27 cellular contexts compared by ENCODE assay signal in the genomic region with DNA sequence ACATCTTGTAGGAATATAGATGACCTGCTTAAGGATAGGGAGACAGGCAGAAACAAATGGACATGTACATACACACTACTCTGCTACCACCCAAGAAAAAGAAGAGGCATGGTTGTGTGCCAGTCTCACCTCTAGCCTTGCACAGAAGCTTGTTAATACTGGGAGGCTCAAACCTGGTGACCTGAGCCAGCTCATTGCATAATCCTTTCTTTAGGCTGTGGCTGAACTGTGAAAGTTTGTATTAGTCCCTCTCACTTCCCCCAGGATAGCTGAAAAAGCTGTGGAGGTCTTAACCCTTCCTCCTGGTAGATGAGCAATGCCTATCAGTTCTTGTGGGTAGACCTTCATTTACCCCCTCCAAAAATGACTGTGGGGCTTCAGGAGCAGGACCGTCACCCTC. TPM values are rescaled to one million over a fixed set of nuclear protein-coding genes. Genes with fewer than 3 reads are reported as not detected.
"Had no signal": no experiment of that assay in that cellular context is flagged by ENCODE, and none has a peak within 500 bp of the region (broad histone marks: within the 10 kb centered on the region; RNA-seq: fewer than 3 reads in every experiment).

No MANE protein-coding gene starts in this region.

- H3K27me3 ChIP-seq: ascending aorta, foreskin keratinocyte, suprapubic skin, transverse colon, vagina had no signal

- H3K36me3 Mint-ChIP-seq: activated naive CD4-positive, alpha-beta T cell treated with anti-CD3 and anti-CD28 coated beads, Interleukin-2, amount 50 U/mL, for 24 hours had no signal

- ATAC-seq: right cardiac atrium; stimulated activated naive CD8-positive, alpha-beta T cell treated with anti-CD3 and anti-CD28 coated beads, Interleukin-15, amount 100 ng/mL, for 72 hours; T-helper 17 cell had no signal

- H3K4me3 Mint-ChIP-seq: activated naive CD4-positive, alpha-beta T cell treated with anti-CD3 and anti-CD28 coated beads, Interleukin-2, amount 50 U/mL, for 24 hours; dendritic cell treated with granulocyte-macrophage colony-stimulating factor and Interleukin-4, amounts not matched to agents 40 ng/mL and 50 ng/mL, for 4 days; stimulated activated naive CD8-positive, alpha-beta T cell treated with anti-CD3 and anti-CD28 coated beads, Interleukin-15, amount 100 ng/mL, for 72 hours; T-helper 17 cell had no signal

- H3K4me3 ChIP-seq: ascending aorta, left ventricle myocardium inferior, prostate gland, suprapubic skin, transverse colon, vagina had no signal

- H3K27ac Mint-ChIP-seq: activated naive CD4-positive, alpha-beta T cell treated with anti-CD3 and anti-CD28 coated beads, Interleukin-2, amount 50 U/mL, for 24 hours; dendritic cell treated with granulocyte-macrophage colony-stimulating factor and Interleukin-4, amounts not matched to agents 40 ng/mL and 50 ng/mL, for 4 days; stimulated activated naive CD8-positive, alpha-beta T cell treated with anti-CD3 and anti-CD28 coated beads, Interleukin-15, amount 100 ng/mL, for 72 hours; T-helper 17 cell had no signal

- H3K9me3 Mint-ChIP-seq: activated naive CD4-positive, alpha-beta T cell treated with anti-CD3 and anti-CD28 coated beads, Interleukin-2, amount 50 U/mL, for 24 hours; dendritic cell treated with granulocyte-macrophage colony-stimulating factor and Interleukin-4, amounts not matched to agents 40 ng/mL and 50 ng/mL, for 4 days; stimulated activated naive CD8-positive, alpha-beta T cell treated with anti-CD3 and anti-CD28 coated beads, Interleukin-15, amount 100 ng/mL, for 72 hours had no signal

- FAIRE-seq: keratinocyte, small intestine had no signal

- DNase-seq: activated CD4-positive, alpha-beta T cell treated with anti-CD3 and anti-CD28 coated beads for 1 hour; activated CD8-positive, alpha-beta memory T cell treated with anti-CD3 and anti-CD28 coated beads for 24 hours; activated CD8-positive, alpha-beta memory T cell treated with anti-CD3 and anti-CD28 coated beads, Interleukin-2, amount 50 U/mL, for 48 hours; activated effector memory CD4-positive, alpha-beta T cell treated with Interleukin-2 at 50 U/mL for 16 hours; activated T-cell treated with anti-CD3 and anti-CD28 coated beads, Interleukin-2, amount 50 U/mL, for 48 hours; effector CD8-positive, alpha-beta T cell; hypothalamus; left ventricle myocardium inferior; right cardiac atrium; small intestine; stimulated activated CD4-positive, alpha-beta T cell treated with anti-CD3 and anti-CD28 coated beads, Interleukin-4, amount 100 ng/mL, for 1 hour; stimulated activated naive CD8-positive, alpha-beta T cell treated with anti-CD3 and anti-CD28 coated beads, Interleukin-15, amount 100 ng/mL, for 72 hours; T-helper 17 cell; transverse colon; WERI-Rb-1 had no signal

- H3K36me3 ChIP-seq: ascending aorta, left ventricle myocardium inferior, prostate gland, suprapubic skin, transverse colon, vagina, WERI-Rb-1 had no signal

- H3K27ac ChIP-seq: ascending aorta, foreskin keratinocyte, left ventricle myocardium inferior, prostate gland, suprapubic skin, transverse colon, vagina, WERI-Rb-1 had no signal

- H3K9me3 ChIP-seq: ascending aorta, left ventricle myocardium inferior, prostate gland, suprapubic skin, transverse colon, vagina had no signal

- H3K4me1 ChIP-seq: ascending aorta, left ventricle myocardium inferior, prostate gland, suprapubic skin, transverse colon, vagina had no signal

RNA-seq across cellular contexts. Expression of a gene that starts 28.7 kb away (rescaled TPM):
- total RNA-seq: ascending aorta, chondrocyte, foreskin keratinocyte, left ventricle myocardium inferior, omental fat pad, right cardiac atrium, suprapubic skin, T-helper 17 cell, transverse colon, vagina had no signal
- polyA plus RNA-seq: adipose tissue, foreskin keratinocyte, keratinocyte, neural cell, right cardiac atrium, small intestine had no signal
